Comparison of ENCODE assay signal across 8 cellular contexts in the genomic region with DNA sequence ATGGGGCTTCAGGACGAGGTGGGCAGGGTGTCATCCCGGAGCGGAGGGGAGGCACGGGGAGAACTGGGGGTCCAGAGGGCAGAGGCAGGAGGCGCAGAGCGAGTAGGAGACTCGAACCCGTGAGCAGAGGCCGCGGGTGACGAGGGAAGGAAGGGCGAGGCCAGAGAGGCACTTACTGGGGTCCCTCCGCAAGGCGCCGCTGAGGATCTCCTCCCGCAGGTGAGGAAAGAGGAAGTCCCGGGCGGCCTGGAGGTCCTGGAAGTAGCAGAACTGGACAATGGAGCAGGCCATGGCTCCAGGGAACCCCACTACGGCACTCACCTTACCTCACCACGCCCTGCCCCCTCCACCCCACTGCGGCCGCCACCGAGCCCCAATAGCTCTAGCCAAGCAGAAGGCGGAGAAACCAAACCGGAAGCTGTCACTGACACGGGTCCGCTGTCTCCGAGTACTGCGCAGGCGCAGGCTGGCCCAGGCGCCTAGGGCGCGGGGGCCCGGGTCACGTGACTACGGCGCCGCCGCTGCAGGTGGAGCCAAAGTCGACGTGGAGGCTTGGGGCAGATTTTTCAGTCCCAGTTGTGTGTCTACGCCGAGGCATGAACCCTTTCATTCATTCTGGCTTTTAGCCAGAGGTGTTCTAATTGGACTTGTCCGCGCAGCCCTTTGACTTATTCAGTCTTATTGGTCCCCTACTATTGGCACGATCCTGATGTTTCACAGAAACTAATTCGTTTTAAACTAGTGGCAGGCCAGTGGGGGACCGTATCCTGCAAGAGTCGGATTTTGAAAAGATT. TPM values are rescaled to one million over a fixed set of nuclear protein-coding genes. Genes with fewer than 3 reads are reported as not detected.
DNase-seq lines count a peak whose midpoint lies in the region; ATAC-seq and TF ChIP-seq lines count a peak whose summit lies in the region.

A gene with protein sequence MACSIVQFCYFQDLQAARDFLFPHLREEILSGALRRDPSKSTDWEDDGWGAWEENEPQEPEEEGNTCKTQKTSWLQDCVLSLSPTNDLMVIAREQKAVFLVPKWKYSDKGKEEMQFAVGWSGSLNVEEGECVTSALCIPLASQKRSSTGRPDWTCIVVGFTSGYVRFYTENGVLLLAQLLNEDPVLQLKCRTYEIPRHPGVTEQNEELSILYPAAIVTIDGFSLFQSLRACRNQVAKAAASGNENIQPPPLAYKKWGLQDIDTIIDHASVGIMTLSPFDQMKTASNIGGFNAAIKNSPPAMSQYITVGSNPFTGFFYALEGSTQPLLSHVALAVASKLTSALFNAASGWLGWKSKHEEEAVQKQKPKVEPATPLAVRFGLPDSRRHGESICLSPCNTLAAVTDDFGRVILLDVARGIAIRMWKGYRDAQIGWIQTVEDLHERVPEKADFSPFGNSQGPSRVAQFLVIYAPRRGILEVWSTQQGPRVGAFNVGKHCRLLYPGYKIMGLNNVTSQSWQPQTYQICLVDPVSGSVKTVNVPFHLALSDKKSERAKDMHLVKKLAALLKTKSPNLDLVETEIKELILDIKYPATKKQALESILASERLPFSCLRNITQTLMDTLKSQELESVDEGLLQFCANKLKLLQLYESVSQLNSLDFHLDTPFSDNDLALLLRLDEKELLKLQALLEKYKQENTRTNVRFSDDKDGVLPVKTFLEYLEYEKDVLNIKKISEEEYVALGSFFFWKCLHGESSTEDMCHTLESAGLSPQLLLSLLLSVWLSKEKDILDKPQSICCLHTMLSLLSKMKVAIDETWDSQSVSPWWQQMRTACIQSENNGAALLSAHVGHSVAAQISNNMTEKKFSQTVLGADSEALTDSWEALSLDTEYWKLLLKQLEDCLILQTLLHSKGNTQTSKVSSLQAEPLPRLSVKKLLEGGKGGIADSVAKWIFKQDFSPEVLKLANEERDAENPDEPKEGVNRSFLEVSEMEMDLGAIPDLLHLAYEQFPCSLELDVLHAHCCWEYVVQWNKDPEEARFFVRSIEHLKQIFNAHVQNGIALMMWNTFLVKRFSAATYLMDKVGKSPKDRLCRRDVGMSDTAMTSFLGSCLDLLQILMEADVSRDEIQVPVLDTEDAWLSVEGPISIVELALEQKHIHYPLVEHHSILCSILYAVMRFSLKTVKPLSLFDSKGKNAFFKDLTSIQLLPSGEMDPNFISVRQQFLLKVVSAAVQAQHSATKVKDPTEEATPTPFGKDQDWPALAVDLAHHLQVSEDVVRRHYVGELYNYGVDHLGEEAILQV (N-terminal part only) (minus strand): TSS at position 407 of the 794 bp plus-strand sequence. CDS start 116 bp downstream, at position 291.

- peaks cover 13% of the 10 kb centered on the region for H3K27me3 Mint-ChIP-seq in CD4-positive, CD25-positive, alpha-beta regulatory T cell

- DNase-seq in CD4-positive, CD25-positive, alpha-beta regulatory T cell = peak; percentile 96 to 98 (median 97)
- peak; percentile 97 for DNase-seq in NCI-H774 (lab: John Stamatoyannopoulos, UW)
- DNase-seq in activated CD4-positive, alpha-beta T cell treated with anti-CD3 and anti-CD28 coated beads, Interleukin-2, amount 50 U/mL, for 4 hours = peak; percentile 92 to 95
- DNase-seq in ecto neural progenitor cell (ENCODE audit: low spot score) = peak; percentile 97
- DNase-seq in lower leg skin (ENCODE audit: low spot score in 2 of 2) = peak; percentile 93 to 99
- DNase-seq in stimulated activated CD4-positive, alpha-beta T cell treated with anti-CD3 and anti-CD28 coated beads, Interleukin-4, amount 100 ng/mL, for 48 hours (ENCODE audit: low read depth in 2 of 2) = peak; percentile 92 to 96

- H3K27ac ChIP-seq in CD4-positive, CD25-positive, alpha-beta regulatory T cell (ENCODE audit: insufficient read depth, low read length, poor library complexity, severe bottlenecking) = peak within 1 kb of the TSS; percentile 86

- H3K27me3 ChIP-seq in CD4-positive, CD25-positive, alpha-beta regulatory T cell (ENCODE audit: control insufficient read depth, insufficient read depth, low read length) = no peaks in the 10 kb centered on the region

- peaks cover 11% of the 10 kb centered on the region for H3K36me3 Mint-ChIP-seq in CD4-positive, CD25-positive, alpha-beta regulatory T cell

- H3K36me3 ChIP-seq in CD4-positive, CD25-positive, alpha-beta regulatory T cell (ENCODE audit: control insufficient read depth, insufficient read depth, low read length) = peaks cover 13% of the 10 kb centered on the region

- H3K9me3 ChIP-seq in CD4-positive, CD25-positive, alpha-beta regulatory T cell (ENCODE audit: control insufficient read depth in 2 of 2, low read length in 2 of 2) = no peaks in the 10 kb centered on the region

- H3K27ac Mint-ChIP-seq in CD4-positive, CD25-positive, alpha-beta regulatory T cell = peak within 1 kb of the TSS in 1 of 3 donors; percentile 17

- peaks cover 9 to 15% (median 12%) of the 10 kb centered on the region in 4 donors for H3K4me1 Mint-ChIP-seq in CD4-positive, CD25-positive, alpha-beta regulatory T cell

- H3K9me3 Mint-ChIP-seq in CD4-positive, CD25-positive, alpha-beta regulatory T cell = peaks cover 0 to 1% (median 0%) of the 10 kb centered on the region in 7 donors

- 0 to 1% methylated on average over 46 to 47 of the region's 49 CpGs for WGBS in lower leg skin, 2 donors

- peak within 1 kb of the TSS; percentile 95 for H3K4me3 ChIP-seq in CD4-positive, CD25-positive, alpha-beta regulatory T cell (ENCODE audit: low read depth, low read length)
- peak within 1 kb of the TSS; percentile 86 for H3K4me3 ChIP-seq in lower leg skin (ENCODE audit: low read depth, poor library complexity, severe bottlenecking)

- no peak for TF ChIP-seq CTCF in lower leg skin (IDR thresholded peaks at IDR 0.05)

- intact Hi-C loops in lower leg skin (cut with DNase I; ENCODE audit: low total_unique reads) = no loop called here

- no peak for TF ChIP-seq POLR2A in lower leg skin (IDR thresholded peaks at IDR 0.05)

- peak; percentile 93 to 94 for ATAC-seq in CD4-positive, CD25-positive, alpha-beta regulatory T cell (ENCODE audit: low read depth in 2 of 2)
- ATAC-seq in GM19438 (IDR thresholded peaks at IDR 0.05; ENCODE audit: low read depth, unreplicated experiment) (peak; percentile 95), HG03571 (IDR thresholded peaks at IDR 0.05; ENCODE audit: unreplicated experiment) (peak; percentile 96)

- H3K4me1 ChIP-seq in CD4-positive, CD25-positive, alpha-beta regulatory T cell (ENCODE audit: control insufficient read depth, insufficient read depth, low read length, poor library complexity, severe bottlenecking) = peaks cover 31% of the 10 kb centered on the region

- no peak within 1 kb of the TSS for H3K4me3 Mint-ChIP-seq in CD4-positive, CD25-positive, alpha-beta regulatory T cell

RNA-seq across cellular contexts. Expression of the gene that starts here (rescaled TPM):
- total RNA-seq in CD4-positive, CD25-positive, alpha-beta regulatory T cell = 48.0 TPM
- polyA plus RNA-seq in CD4-positive, CD25-positive, alpha-beta regulatory T cell = 10 to 100 TPM; 13.7 to 23.2 (median 19.8) TPM
- total RNA-seq in lower leg skin = 10 to 100 TPM; 14.7 to 24.2 (median 19.9) TPM

Comparison
In these comparisons a context has a peak if more than half of its experiments do, and no peak if none do; other contexts are left out.
1. Peak in every context shown above with its lines: DNase-seq, ATAC-seq, H3K4me3 ChIP-seq and H3K27ac ChIP-seq.